Comparison of ENCODE assay signal across 8 cellular contexts in the genomic region with DNA sequence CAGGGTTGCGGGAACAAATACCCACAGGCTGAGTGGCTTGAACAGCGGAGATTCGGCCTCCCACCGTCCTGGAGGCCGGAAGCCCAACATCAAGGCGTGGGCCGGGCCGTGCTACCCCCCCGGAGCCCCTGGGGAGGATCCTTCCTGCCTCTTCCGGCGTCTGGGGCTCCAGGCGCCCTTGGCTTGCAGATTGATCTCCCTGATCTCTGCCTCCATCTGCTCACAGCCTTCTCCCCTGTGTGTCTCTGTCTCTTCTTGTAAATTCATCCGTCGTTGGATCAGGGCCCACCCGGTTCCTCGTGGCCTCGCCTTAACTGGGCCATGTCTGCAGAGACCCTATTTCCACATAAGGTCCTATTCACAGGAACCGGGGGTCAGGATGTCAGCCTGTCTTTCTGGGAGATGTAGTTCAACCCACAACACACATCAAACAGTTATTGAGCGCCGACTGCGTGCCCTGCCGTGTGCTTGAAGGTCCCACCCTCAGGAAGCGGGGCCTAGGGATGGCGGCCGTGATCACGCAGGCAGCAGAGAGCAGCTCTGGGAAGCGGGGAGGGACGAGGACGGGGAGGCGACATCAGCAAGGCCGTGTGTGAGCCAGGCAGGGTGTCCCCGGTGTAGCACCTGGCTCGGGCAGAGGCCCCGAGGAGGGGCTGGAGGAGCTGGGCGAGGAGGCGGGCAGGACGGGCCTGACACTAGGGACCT. TPM values are rescaled to one million over a fixed set of nuclear protein-coding genes. Genes with fewer than 3 reads are reported as not detected.
DNase-seq lines count a peak whose midpoint lies in the region; ATAC-seq and TF ChIP-seq lines count a peak whose summit lies in the region.

No MANE protein-coding gene starts in this region.

- CTCF ChIA-PET in PC-9 (lab: Charles Lee) = no interaction called here

- TF ChIP-seq POLR2A in body of pancreas (IDR thresholded peaks at IDR 0.05) (no peak), thyroid gland (IDR thresholded peaks at IDR 0.05) (no peak)

- peak overlapping the region; percentile 39; the same call in 1 of the 2 replicates for H2AFZ ChIP-seq in GM23248
- no peak overlapping the region for H2AFZ ChIP-seq in PC-9

- H3K9ac ChIP-seq in GM23248 = peak overlapping the region; percentile 65

- peak overlapping the region; percentile 85 for H3K27ac ChIP-seq in GM23248
- no peak overlapping the region for H3K27ac ChIP-seq in body of pancreas
- H3K27ac ChIP-seq in lower lobe of right lung = peak overlapping the region; percentile 75
- no peak overlapping the region for H3K27ac ChIP-seq in PC-9
- H3K27ac ChIP-seq in thyroid gland = no peak overlapping the region

- peak; percentile 38 for ATAC-seq in body of pancreas
- peak; percentile 51 to 58 for ATAC-seq in lower lobe of right lung
- no peak for ATAC-seq in GM18517 (IDR thresholded peaks at IDR 0.05; ENCODE audit: unreplicated experiment)

- H3K9me2 ChIP-seq in GM23248 (ENCODE audit: insufficient read depth) (no peaks in the 10 kb centered on the region), PC-9 (ENCODE audit: insufficient read depth) (no peaks in the 10 kb centered on the region)

- H3K79me2 ChIP-seq in GM23248 (ENCODE audit: insufficient read depth) = no peaks in the 10 kb centered on the region
- H3K79me2 ChIP-seq in PC-9 (ENCODE audit: low read depth) = no peaks in the 10 kb centered on the region

- intact Hi-C loops in body of pancreas (cut with DNase I) = no loop called here
- intact Hi-C loops in lower lobe of right lung (cut with DNase I) = no loop called here
- intact Hi-C loops in PC-9 (cut with micrococcal nuclease; ENCODE audit: unreplicated experiment) = no loop called here
- intact Hi-C loops in thyroid gland (cut with DNase I) = no loop called here

- no peaks in the 10 kb centered on the region for H4K20me1 ChIP-seq in GM23248 (ENCODE audit: insufficient read depth)
- no peaks in the 10 kb centered on the region for H4K20me1 ChIP-seq in PC-9 (ENCODE audit: insufficient read depth)

- POLR2A ChIA-PET in PC-9 (lab: Charles Lee; ENCODE audit: unreplicated experiment) = interaction anchor here (0.6 kb wide), 1 partner anchor 150 kb away, joined by 6 read pairs; no protein-coding TSS in a partner anchor

- H3F3A ChIP-seq in GM23248 (ENCODE audit: insufficient read depth) (peaks cover 6% of the 10 kb centered on the region), PC-9 (ENCODE audit: insufficient read depth, low read depth) (no peaks in the 10 kb centered on the region; the same call in 1 of the 2 replicates)

- in situ Hi-C loops in GM23248 (cut with MboI) = no loop called here

- H3K4me3 ChIP-seq in GM23248 (peak overlapping the region; percentile 22; the same call in 1 of the 2 replicates), body of pancreas (no peak overlapping the region), lower lobe of right lung (peak overlapping the region; percentile 43), PC-9 (no peak overlapping the region), thyroid gland (replicated peaks in 1 of 3) (no peak overlapping the region)

- H3K4me1 ChIP-seq in GM23248 (ENCODE audit: insufficient read depth) (peaks cover 15% of the 10 kb centered on the region), body of pancreas (peaks cover 5% of the 10 kb centered on the region), lower lobe of right lung (peaks cover 35% of the 10 kb centered on the region), PC-9 (replicated peaks; ENCODE audit: insufficient read depth) (no peaks in the 10 kb centered on the region), thyroid gland (peaks cover 0 to 8% of the 10 kb centered on the region in 2 donors)

- no peaks in the 10 kb centered on the region for H3K9me3 ChIP-seq in GM23248 (ENCODE audit: low read depth)
- H3K9me3 ChIP-seq in body of pancreas = no peaks in the 10 kb centered on the region
- H3K9me3 ChIP-seq in lower lobe of right lung = no peaks in the 10 kb centered on the region
- no peaks in the 10 kb centered on the region for H3K9me3 ChIP-seq in PC-9 (ENCODE audit: insufficient read depth, low read depth)
- no peaks in the 10 kb centered on the region for H3K9me3 ChIP-seq in thyroid gland

- TF ChIP-seq CTCF in body of pancreas (IDR thresholded peaks at IDR 0.05) = no peak
- TF ChIP-seq CTCF in lower lobe of right lung (IDR thresholded peaks at IDR 0.05) = no peak
- TF ChIP-seq CTCF in PC-9 (conservative IDR thresholded peaks at IDR 0.05) = no peak
- TF ChIP-seq CTCF in thyroid gland (IDR thresholded peaks at IDR 0.05) = no peak

- no TSS peak for BruUV-seq in PC-9 (replicated peaks; lab: Mats Ljungman, UMichigan)

- DNase-seq in GM23248 (peak; percentile 81), T-helper 9 cell (peak; percentile 47), body of pancreas (peak in 2 of 4 donors; percentile 35 to 39), lower lobe of right lung (no peak), PC-9 (no peak), thyroid gland (no peak)
- peak; percentile 43 to 73 (median 56) for DNase-seq in stimulated activated naive CD4-positive, alpha-beta T cell (lab: John Stamatoyannopoulos, UW)

- H3K27me3 ChIP-seq in GM23248 (replicated peaks; ENCODE audit: insufficient read depth) (no peaks in the 10 kb centered on the region), body of pancreas (no peaks in the 10 kb centered on the region), lower lobe of right lung (ENCODE audit: low read depth) (peaks cover 4% of the 10 kb centered on the region), PC-9 (ENCODE audit: insufficient read depth, low read depth) (no peaks in the 10 kb centered on the region), thyroid gland (no peaks in the 10 kb centered on the region)

- H3K4me2 ChIP-seq in GM23248 (ENCODE audit: unreplicated experiment) = peak overlapping the region; percentile 51
- no peak overlapping the region for H3K4me2 ChIP-seq in PC-9

- WGBS in GM23248 (ENCODE audit: low coverage in 1 of 2, low lambda C conversion rate in 2 of 2, missing lambda C conversion rate in 2 of 2), 2 experiments = 33 to 34% methylated on average over 30 to 36 of the region's 37 CpGs
- WGBS in body of pancreas, 2 donors = 32 to 65% methylated on average over 25 to 37 of the region's 37 CpGs
- WGBS in thyroid gland, 2 donors = 42 to 50% methylated on average over 21 to 36 of the region's 37 CpGs

- H3K36me3 ChIP-seq in GM23248 (ENCODE audit: low read depth) (no peaks in the 10 kb centered on the region), body of pancreas (replicated peaks in 1 of 2; ENCODE audit: insufficient read depth in 1 of 2, low read depth in 2 of 2) (no peaks in the 10 kb centered on the region), lower lobe of right lung (no peaks in the 10 kb centered on the region), PC-9 (ENCODE audit: low read depth) (no peaks in the 10 kb centered on the region), thyroid gland (no peaks in the 10 kb centered on the region)

RNA-seq across cellular contexts. Expression of a gene that starts 21.3 kb away (rescaled TPM):
- total RNA-seq in GM23248 (2014; rRNA removed; shearing (Covaris generic)) = 1.8 and 3.1 TPM in 2 replicates
- 0.14 TPM in 1 of 2 replicates, not detected in the other for polyA plus RNA-seq in GM23248 (2016; fragmentation: Nextera tagmentation; extraction: Ambion mirVana)
- total RNA-seq in body of pancreas = under 1 TPM in 1 of 2 donors, not detected in 1; 0.26 TPM
- total RNA-seq in lower lobe of right lung = 0.24 TPM
- total RNA-seq in PC-9 (2021) = 1.5 and 2.0 TPM in 2 replicates
- total RNA-seq in thyroid gland = not detected

RNA-seq across cellular contexts. Expression of a gene that starts 22.4 kb away (rescaled TPM):
- 36.2 and 48.8 TPM in 2 replicates for total RNA-seq in GM23248 (2014; rRNA removed; shearing (Covaris generic))
- polyA plus RNA-seq in GM23248 (2016; fragmentation: Nextera tagmentation; extraction: Ambion mirVana) = 21.8 and 23.6 TPM in 2 replicates
- total RNA-seq in body of pancreas (10 to 100 TPM; 25.4 to 46.1 TPM), lower lobe of right lung (42.5 TPM), PC-9 (2021) (46.4 and 57.1 TPM in 2 replicates), thyroid gland (10 to 100 TPM; 23.2 to 39.7 (median 33.1) TPM)

RNA-seq across cellular contexts. Expression of a gene that starts 28.7 kb away (rescaled TPM):
- 0.13 and 1.2 TPM in 2 replicates for total RNA-seq in GM23248 (2014; rRNA removed; shearing (Covaris generic))
- not detected in 2 replicates for polyA plus RNA-seq in GM23248 (2016; fragmentation: Nextera tagmentation; extraction: Ambion mirVana)
- total RNA-seq in body of pancreas (not detected), lower lobe of right lung (0.65 TPM), PC-9 (2021) (0.35 TPM in 1 of 2 replicates, not detected in the other), thyroid gland (not detected)

RNA-seq across cellular contexts. Expression of a gene that starts 38.6 kb away (rescaled TPM):
- total RNA-seq in GM23248 (2014; rRNA removed; shearing (Covaris generic)) = 887 and 955 TPM in 2 replicates
- polyA plus RNA-seq in GM23248 (2016; fragmentation: Nextera tagmentation; extraction: Ambion mirVana) = 939 and 970 TPM in 2 replicates
- total RNA-seq in body of pancreas (100 to 1,000 TPM; 176 to 264 TPM), lower lobe of right lung (366 TPM), PC-9 (2021) (772 and 823 TPM in 2 replicates), thyroid gland (100 to 1,000 TPM; 349 to 702 (median 569) TPM)

RNA-seq across cellular contexts. Expression of a gene that starts 52.1 kb away (rescaled TPM):
- 71.3 and 72.4 TPM in 2 replicates for total RNA-seq in GM23248 (2014; rRNA removed; shearing (Covaris generic))
- polyA plus RNA-seq in GM23248 (2016; fragmentation: Nextera tagmentation; extraction: Ambion mirVana) = 52.7 and 58.5 TPM in 2 replicates
- total RNA-seq in body of pancreas (10 to 100 TPM; 23.3 to 45.8 TPM), lower lobe of right lung (27.0 TPM), PC-9 (2021) (54.4 and 63.7 TPM in 2 replicates), thyroid gland (10 to 100 TPM; 41.4 to 55.5 (median 53.5) TPM)

Comparison
In these comparisons a context has a peak if more than half of its experiments do, and no peak if none do; other contexts are left out.
1. DNase-seq: peak in GM23248 (single experiment), T-helper 9 cell (single experiment) and stimulated activated naive CD4-positive, alpha-beta T cell (6 of 6); none in lower lobe of right lung (single experiment), PC-9 (0 of 2) and thyroid gland (0 of 2).
2. H3K27ac ChIP-seq: peak in GM23248 (single experiment) and lower lobe of right lung (single experiment); none in body of pancreas (0 of 4), PC-9 (single experiment) and thyroid gland (0 of 3).
3. H3K4me3 ChIP-seq: peak in GM23248 (single experiment) and lower lobe of right lung (single experiment); none in body of pancreas (0 of 2), PC-9 (single experiment) and thyroid gland (0 of 3).